ENCODE assay signal across 1 cellular context in the genomic region with DNA sequence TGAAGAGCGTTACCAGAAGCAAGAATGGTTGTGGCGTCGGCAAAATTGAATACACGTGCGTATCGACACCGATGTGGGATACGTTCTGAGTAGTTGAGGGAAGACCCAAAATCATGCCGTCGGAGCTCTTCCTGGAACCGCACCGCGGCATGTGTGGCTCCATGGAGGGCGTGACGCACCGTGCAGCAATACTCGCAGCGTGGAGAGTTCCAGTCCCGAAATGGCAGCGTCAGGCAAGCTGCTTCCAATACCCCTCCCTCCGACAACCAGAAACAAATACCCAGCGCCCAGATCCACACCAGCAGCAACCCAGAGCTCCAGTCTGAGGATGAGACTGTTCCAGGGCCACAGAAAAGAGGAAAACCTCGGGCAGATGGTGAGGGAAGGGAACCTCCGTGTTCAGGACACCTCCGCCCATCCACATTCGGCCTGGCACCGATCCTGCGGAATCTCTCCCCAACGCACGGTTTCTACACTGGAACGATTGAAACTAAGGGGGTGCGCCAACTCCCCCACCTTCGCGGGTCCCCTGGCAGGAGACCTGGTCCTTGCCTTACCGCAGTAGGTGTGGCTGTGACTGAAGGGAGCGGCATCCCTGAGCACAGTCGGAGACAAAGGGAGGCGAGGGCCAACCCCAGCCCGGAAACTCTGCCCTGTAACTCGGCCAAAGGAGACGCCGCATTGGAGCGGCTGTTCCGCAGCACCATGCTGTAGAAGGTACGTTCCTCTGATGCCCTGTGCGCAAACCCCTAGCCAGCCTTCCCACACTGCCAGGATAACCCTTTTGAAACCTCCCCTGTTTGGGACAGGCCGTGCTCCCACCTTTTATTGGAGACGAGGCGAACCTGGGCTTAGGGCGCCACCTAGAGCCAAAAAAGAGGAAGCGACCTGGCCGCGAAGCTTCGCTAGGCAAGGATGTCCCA.
TF ChIP-seq lines count a peak whose summit lies in the region.

No MANE protein-coding gene starts in this region.

TF ChIP-seq in WTC11, 78 proteins besides CTCF, POLR2A, EP300 and RAD21 (continued from another document):
- TF ChIP-seq, protein P1, sequence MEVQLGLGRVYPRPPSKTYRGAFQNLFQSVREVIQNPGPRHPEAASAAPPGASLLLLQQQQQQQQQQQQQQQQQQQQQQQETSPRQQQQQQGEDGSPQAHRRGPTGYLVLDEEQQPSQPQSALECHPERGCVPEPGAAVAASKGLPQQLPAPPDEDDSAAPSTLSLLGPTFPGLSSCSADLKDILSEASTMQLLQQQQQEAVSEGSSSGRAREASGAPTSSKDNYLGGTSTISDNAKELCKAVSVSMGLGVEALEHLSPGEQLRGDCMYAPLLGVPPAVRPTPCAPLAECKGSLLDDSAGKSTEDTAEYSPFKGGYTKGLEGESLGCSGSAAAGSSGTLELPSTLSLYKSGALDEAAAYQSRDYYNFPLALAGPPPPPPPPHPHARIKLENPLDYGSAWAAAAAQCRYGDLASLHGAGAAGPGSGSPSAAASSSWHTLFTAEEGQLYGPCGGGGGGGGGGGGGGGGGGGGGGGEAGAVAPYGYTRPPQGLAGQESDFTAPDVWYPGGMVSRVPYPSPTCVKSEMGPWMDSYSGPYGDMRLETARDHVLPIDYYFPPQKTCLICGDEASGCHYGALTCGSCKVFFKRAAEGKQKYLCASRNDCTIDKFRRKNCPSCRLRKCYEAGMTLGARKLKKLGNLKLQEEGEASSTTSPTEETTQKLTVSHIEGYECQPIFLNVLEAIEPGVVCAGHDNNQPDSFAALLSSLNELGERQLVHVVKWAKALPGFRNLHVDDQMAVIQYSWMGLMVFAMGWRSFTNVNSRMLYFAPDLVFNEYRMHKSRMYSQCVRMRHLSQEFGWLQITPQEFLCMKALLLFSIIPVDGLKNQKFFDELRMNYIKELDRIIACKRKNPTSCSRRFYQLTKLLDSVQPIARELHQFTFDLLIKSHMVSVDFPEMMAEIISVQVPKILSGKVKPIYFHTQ (CRISPR knock-in tag; IDR thresholded peaks at IDR 0.05): no peak
- TF ChIP-seq, protein P2, sequence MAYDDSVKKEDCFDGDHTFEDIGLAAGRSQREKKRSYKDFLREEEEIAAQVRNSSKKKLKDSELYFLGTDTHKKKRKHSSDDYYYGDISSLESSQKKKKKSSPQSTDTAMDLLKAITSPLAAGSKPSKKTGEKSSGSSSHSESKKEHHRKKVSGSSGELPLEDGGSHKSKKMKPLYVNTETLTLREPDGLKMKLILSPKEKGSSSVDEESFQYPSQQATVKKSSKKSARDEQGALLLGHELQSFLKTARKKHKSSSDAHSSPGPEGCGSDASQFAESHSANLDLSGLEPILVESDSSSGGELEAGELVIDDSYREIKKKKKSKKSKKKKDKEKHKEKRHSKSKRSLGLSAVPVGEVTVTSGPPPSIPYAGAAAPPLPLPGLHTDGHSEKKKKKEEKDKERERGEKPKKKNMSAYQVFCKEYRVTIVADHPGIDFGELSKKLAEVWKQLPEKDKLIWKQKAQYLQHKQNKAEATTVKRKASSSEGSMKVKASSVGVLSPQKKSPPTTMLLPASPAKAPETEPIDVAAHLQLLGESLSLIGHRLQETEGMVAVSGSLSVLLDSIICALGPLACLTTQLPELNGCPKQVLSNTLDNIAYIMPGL (CRISPR knock-in tag; IDR thresholded peaks at IDR 0.05): no peak
- TF ChIP-seq FOXJ3 (CRISPR knock-in tag; IDR thresholded peaks at IDR 0.05; ENCODE audit: borderline replicate concordance) (no peak), ZNF416 (CRISPR knock-in tag; IDR thresholded peaks at IDR 0.05) (no peak), NFATC4 (CRISPR knock-in tag; IDR thresholded peaks at IDR 0.05) (no peak), EMX1 (CRISPR knock-in tag; IDR thresholded peaks at IDR 0.05) (no peak), ZNF263 (CRISPR knock-in tag; IDR thresholded peaks at IDR 0.05; ENCODE audit: low read depth) (peak; percentile 70; the same call in 1 of the 2 replicates)
- TF ChIP-seq, protein P3, sequence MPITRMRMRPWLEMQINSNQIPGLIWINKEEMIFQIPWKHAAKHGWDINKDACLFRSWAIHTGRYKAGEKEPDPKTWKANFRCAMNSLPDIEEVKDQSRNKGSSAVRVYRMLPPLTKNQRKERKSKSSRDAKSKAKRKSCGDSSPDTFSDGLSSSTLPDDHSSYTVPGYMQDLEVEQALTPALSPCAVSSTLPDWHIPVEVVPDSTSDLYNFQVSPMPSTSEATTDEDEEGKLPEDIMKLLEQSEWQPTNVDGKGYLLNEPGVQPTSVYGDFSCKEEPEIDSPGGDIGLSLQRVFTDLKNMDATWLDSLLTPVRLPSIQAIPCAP (CRISPR knock-in tag; IDR thresholded peaks at IDR 0.05): peak; percentile 27; the same call in 1 of the 2 replicates
- TF ChIP-seq, protein P4, sequence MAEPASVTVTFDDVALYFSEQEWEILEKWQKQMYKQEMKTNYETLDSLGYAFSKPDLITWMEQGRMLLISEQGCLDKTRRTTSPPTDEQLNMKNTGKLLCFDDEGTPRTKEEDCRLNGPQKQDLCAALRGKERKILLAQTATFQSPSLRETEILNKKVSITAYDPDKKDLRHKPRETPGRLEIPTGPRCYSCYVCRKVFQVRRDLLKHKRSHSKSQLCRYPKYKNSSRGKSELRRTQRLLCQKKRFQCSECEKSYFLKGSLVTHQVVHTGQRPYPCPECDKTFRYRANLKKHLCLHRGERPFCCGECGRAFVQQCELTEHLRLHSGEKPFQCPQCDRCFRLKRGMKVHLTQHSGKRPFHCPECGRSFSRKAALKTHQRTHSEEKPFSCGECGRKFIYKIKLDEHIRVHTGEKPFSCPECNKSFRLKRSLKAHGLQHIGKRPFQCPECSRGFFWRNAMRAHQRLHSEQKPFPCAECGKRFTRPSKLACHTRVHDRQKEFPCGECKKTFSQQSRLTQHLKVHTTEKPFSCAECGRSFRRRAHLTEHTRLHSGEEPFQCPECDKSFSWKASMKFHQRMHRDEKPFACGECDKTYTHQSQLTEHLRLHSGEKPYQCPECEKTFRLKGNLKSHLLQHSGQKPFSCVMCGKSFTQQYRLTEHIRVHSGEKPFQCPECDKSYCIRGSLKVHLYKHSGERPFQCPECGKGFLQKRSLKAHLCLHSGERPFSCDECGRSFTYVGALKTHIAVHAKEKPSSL (CRISPR knock-in tag; conservative IDR thresholded peaks at IDR 0.05): no peak
